In the genomic region with DNA sequence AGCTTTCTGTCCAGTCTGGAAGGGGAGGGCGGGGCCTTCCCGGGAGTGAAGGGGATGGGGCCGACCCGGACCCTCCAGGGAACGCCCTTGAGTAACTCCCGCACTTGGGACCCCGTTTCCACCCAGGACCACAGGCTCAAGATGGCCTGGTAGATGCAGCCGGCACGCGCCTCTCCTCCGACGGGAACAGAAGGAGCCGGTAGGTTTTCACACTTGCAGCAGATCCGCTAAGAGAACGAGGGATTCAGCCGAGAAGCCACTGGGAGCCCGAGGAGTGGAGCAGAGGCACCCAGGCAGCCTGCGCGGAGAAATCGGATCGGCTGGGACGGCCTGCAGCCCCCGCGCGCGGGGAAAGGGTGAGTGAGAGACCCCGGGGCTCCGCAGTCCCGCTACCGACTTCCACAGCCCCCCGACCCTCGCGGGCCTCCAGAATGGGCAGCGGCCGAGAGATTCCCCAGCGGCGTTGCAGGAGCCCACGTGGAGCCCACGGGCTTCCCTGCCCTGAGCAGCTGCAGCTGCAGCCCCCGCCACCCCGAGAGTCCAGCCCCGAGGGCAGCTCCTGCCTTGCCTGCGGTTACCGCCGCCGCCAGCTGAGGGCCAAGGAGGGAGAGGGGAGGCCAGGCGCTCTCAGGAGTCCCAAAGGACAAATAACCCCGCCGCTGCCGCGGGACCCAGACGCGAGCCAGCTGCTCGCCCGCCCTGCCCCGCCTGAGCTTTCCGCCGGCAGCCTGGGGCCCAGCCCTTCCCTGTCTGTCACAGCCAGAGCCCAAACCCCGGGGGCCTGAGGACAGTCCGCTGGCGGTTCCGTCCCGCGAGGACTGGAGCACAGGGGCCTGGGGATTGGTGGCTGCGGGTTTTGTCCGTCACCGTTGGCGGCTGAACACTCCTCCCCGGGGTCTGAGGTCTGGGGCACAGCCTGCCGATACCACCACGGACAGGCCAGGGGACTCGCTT, we compare ENCODE assay signal across 11 cellular contexts. TPM values are rescaled to one million over a fixed set of nuclear protein-coding genes. Genes with fewer than 3 reads are reported as not detected.
A peak's percentile ranks its signal among the peaks of the same experiment; 100 is the strongest.
DNase-seq lines count a peak whose midpoint lies in the region; ATAC-seq, FAIRE-seq and TF ChIP-seq lines count a peak whose summit lies in the region.
"Had no signal": no experiment of that assay in that cellular context is flagged by ENCODE, and none has a peak within 500 bp of the region (broad histone marks: within the 10 kb centered on the region; RNA-seq: fewer than 3 reads in every experiment).

No MANE protein-coding gene starts in this region.

- no peaks in the 10 kb centered on the region for H3K79me2 ChIP-seq in endothelial cell of umbilical vein (ENCODE audit: control insufficient read depth, insufficient read depth, low read length)
- H3K79me2 ChIP-seq in neural progenitor cell (ENCODE audit: low read depth): no peaks in the 10 kb centered on the region

- H3K4me1 Mint-ChIP-seq in neural progenitor cell: no peaks in the 10 kb centered on the region

- H3K27ac ChIP-seq in endothelial cell of umbilical vein (ENCODE audit: insufficient read depth, low read depth, low read length) (no peak overlapping the region), neural progenitor cell (no peak overlapping the region), kidney (ENCODE audit: low read depth in 2 of 2, low read length in 2 of 2) (no peak overlapping the region)
- H3K27ac ChIP-seq: brain microvascular endothelial cell, SK-N-MC had no signal

- H3K4me2 ChIP-seq in endothelial cell of umbilical vein (ENCODE audit: insufficient read depth, low read length) (no peak overlapping the region), neural progenitor cell (peak overlapping the region; percentile 73)

- peaks cover 43% of the 10 kb centered on the region for H3K27me3 Mint-ChIP-seq in neural progenitor cell (ENCODE audit: insufficient read depth, low read depth)

- H3K9me1 ChIP-seq in endothelial cell of umbilical vein (replicated peaks; ENCODE audit: control insufficient read depth, extremely low read depth, insufficient read depth, low read length): no peaks in the 10 kb centered on the region

- H3K9me3 Mint-ChIP-seq in neural progenitor cell: peaks cover 35% of the 10 kb centered on the region

- H3F3A ChIP-seq in neural progenitor cell (ENCODE audit: low read depth): peaks cover 18% of the 10 kb centered on the region

- H3K27me3 ChIP-seq in endothelial cell of umbilical vein (ENCODE audit: control insufficient read depth in 2 of 2, insufficient read depth in 2 of 2, low read length in 2 of 2) (peaks cover 51 to 65% of the 10 kb centered on the region in 2 experiments), neural progenitor cell (peaks cover 66% of the 10 kb centered on the region)

- FAIRE-seq in endothelial cell of umbilical vein (lab: Jason Lieb, UNC) (no peak), kidney (lab: Jason Lieb, UNC) (no peak)

- no peaks in the 10 kb centered on the region for H3K36me3 ChIP-seq in endothelial cell of umbilical vein (ENCODE audit: control insufficient read depth in 2 of 2, extremely low read depth in 1 of 2, insufficient read depth in 2 of 2, low read length in 2 of 2)
- no peaks in the 10 kb centered on the region for H3K36me3 ChIP-seq in neural progenitor cell
- H3K36me3 ChIP-seq in kidney (ENCODE audit: control insufficient read depth in 1 of 2, insufficient read depth in 2 of 2, low read length in 2 of 2): no peaks in the 10 kb centered on the region
- H3K36me3 ChIP-seq: brain microvascular endothelial cell had no signal

- H3K4me1 ChIP-seq in endothelial cell of umbilical vein (ENCODE audit: control insufficient read depth, extremely low read depth, insufficient read depth, low read length): peaks cover 2% of the 10 kb centered on the region
- no peaks in the 10 kb centered on the region for H3K4me1 ChIP-seq in neural progenitor cell
- no peaks in the 10 kb centered on the region for H3K4me1 ChIP-seq in kidney (ENCODE audit: control insufficient read depth in 1 of 2, insufficient read depth in 1 of 2, low read depth in 1 of 2, low read length in 2 of 2)

- H3K4me3 Mint-ChIP-seq in neural progenitor cell: no peak overlapping the region

- DNase-seq in DMS79 (lab: John Stamatoyannopoulos, UW) (peak; percentile 2), NB4 (ENCODE audit: low read depth) (peak; percentile 91), endothelial cell of umbilical vein (ENCODE audit: low read depth, low spot score) (no peak), neural progenitor cell (ENCODE audit: low spot score) (peak; percentile 62), NCI-H226 (no peak), kidney (no peak)
- DNase-seq in activated effector memory CD4-positive, alpha-beta T cell treated with anti-CD3 and anti-CD28 coated beads, Interleukin-2, amount 50 U/mL, for 16 hours: no peak
- DNase-seq: brain microvascular endothelial cell, NCI-H1048 had no signal

- H2AFZ ChIP-seq in endothelial cell of umbilical vein (ENCODE audit: low read depth, low read length) (no peak overlapping the region), neural progenitor cell (replicated peaks) (peak overlapping the region; percentile 98)

- no peak for ATAC-seq in HG03342 (IDR thresholded peaks at IDR 0.05; ENCODE audit: unreplicated experiment)

- H4K20me1 ChIP-seq in endothelial cell of umbilical vein (replicated peaks; ENCODE audit: control insufficient read depth, extremely low read depth, insufficient read depth, low read length) (no peaks in the 10 kb centered on the region), neural progenitor cell (ENCODE audit: low read depth) (no peaks in the 10 kb centered on the region)

- BruUV-seq in endothelial cell of umbilical vein (replicated peaks; lab: Mats Ljungman, UMichigan): no TSS peak

- H3K27ac Mint-ChIP-seq in neural progenitor cell: no peak overlapping the region

- dilution Hi-C loops in endothelial cell of umbilical vein (cut with MboI; ENCODE audit: extremely low pct_ligation_motif_present, low sequenced_read_pairs): no loop called here

- H3K36me3 Mint-ChIP-seq in neural progenitor cell: peaks cover 9% of the 10 kb centered on the region

- POLR2A ChIA-PET in endothelial cell of umbilical vein (lab: Charles Lee): no interaction called here

- TF ChIP-seq CTCF in NB4 (IDR thresholded peaks at IDR 0.05; ENCODE audit: low read depth, low read length) (no peak), endothelial cell of umbilical vein (IDR thresholded peaks at IDR 0.05; ENCODE audit: extremely low read depth in 1 of 2, insufficient read depth in 1 of 2, low read depth in 1 of 2, low read length in 2 of 2) (no peak), neural progenitor cell (IDR thresholded peaks at IDR 0.05) (peak; percentile 12), kidney (IDR thresholded peaks at IDR 0.05; ENCODE audit: borderline replicate concordance, extremely low read depth, insufficient read depth) (no peak)

- H3K9ac ChIP-seq in endothelial cell of umbilical vein (replicated peaks; ENCODE audit: extremely low read depth, insufficient read depth, low read length) (no peak overlapping the region), neural progenitor cell (no peak overlapping the region), kidney (ENCODE audit: low read length in 2 of 2) (no peak overlapping the region)

- CTCF ChIA-PET in endothelial cell of umbilical vein (lab: Charles Lee): interaction anchor here (0.7 to 2.4 kb wide), 4 partner anchors 9 to 17 kb away, joined by 3 to 8 read pairs (median 4); no protein-coding TSS in a partner anchor

- TF ChIP-seq POLR2A in NB4 (IDR thresholded peaks at IDR 0.05; ENCODE audit: extremely low read depth, insufficient read length) (no peak), endothelial cell of umbilical vein (IDR thresholded peaks at IDR 0.05; ENCODE audit: low read depth, low read length) (no peak)

- H3K4me3 ChIP-seq in NB4 (ENCODE audit: low read depth, low read length) (peak overlapping the region; percentile 32), endothelial cell of umbilical vein (replicated peaks in 1 of 3; ENCODE audit: insufficient read depth in 1 of 3, low read depth in 1 of 3, low read length in 3 of 3) (no peak overlapping the region), neural progenitor cell (peak overlapping the region; percentile 39), kidney (ENCODE audit: low read length in 2 of 2) (no peak overlapping the region)
- H3K4me3 ChIP-seq: SK-N-MC had no signal

- H3K9me3 ChIP-seq in endothelial cell of umbilical vein (replicated peaks; ENCODE audit: control insufficient read depth, insufficient read depth, low read length) (peaks cover 3% of the 10 kb centered on the region), neural progenitor cell (ENCODE audit: low read depth) (no peaks in the 10 kb centered on the region), kidney (ENCODE audit: control insufficient read depth in 1 of 2, low read length in 2 of 2) (peaks cover 3 to 10% of the 10 kb centered on the region in 2 donors)

- intact Hi-C loops in endothelial cell of umbilical vein (cut with micrococcal nuclease) (loop anchor here (10.0 kb wide), 1 partner anchor 405 kb away; the partner anchor contains the start of gene ACHE), kidney (cut with DNase I) (no loop called here)

TF ChIP-seq in endothelial cell of umbilical vein, 7 proteins besides CTCF, POLR2A, EP300 and RAD21 (continues in another document):
- peak; percentile 88 for TF ChIP-seq EZH2 (IDR thresholded peaks at IDR 0.05; ENCODE audit: borderline replicate concordance, low read depth, low read length, severe bottlenecking)

RNA-seq across cellular contexts. Expression of gene IFT22, which starts 21.8 kb away (rescaled TPM):
- total RNA-seq in endothelial cell of umbilical vein (26.1 and 28.7 TPM in 2 replicates), neural progenitor cell (ENCODE audit: low replicate concordance) (25.5 and 30.1 TPM in 2 replicates), kidney (42.5 TPM)
- polyA plus RNA-seq in endothelial cell of umbilical vein (26.0 and 26.3 TPM in 2 replicates), kidney (ENCODE audit: insufficient read depth, low read depth, low replicate concordance) (92.7 TPM)
- polyA plus RNA-seq in endothelial cell of umbilical vein (2011; cell fraction: cytosol; rRNA removed): 40.6 and 44.9 TPM in 2 replicates
- polyA plus RNA-seq in endothelial cell of umbilical vein (2011; cell fraction: nucleus; rRNA removed): 11.2 and 13.4 TPM in 2 replicates
- 32.5 and 38.1 TPM in 2 replicates for polyA plus RNA-seq in endothelial cell of umbilical vein (2012)
- polyA minus RNA-seq in endothelial cell of umbilical vein: 28.7 and 30.3 TPM in 2 replicates
- 13.5 TPM for polyA minus RNA-seq in endothelial cell of umbilical vein (2011; cell fraction: cytosol; rRNA and poly(A)+ RNA removed)
- 4.4 and 5.5 TPM in 2 replicates for polyA minus RNA-seq in endothelial cell of umbilical vein (2011; cell fraction: nucleus; rRNA and poly(A)+ RNA removed)

RNA-seq across cellular contexts. Expression of gene FIS1, which starts 54.9 kb away (rescaled TPM):
- total RNA-seq in endothelial cell of umbilical vein (132 and 187 TPM in 2 replicates), neural progenitor cell (ENCODE audit: low replicate concordance) (92.2 and 120 TPM in 2 replicates), kidney (180 TPM)
- polyA plus RNA-seq in endothelial cell of umbilical vein (330 and 346 TPM in 2 replicates), kidney (ENCODE audit: insufficient read depth, low read depth, low replicate concordance) (472 TPM)
- polyA plus RNA-seq in endothelial cell of umbilical vein (2011; cell fraction: cytosol; rRNA removed): 465 and 499 TPM in 2 replicates
- polyA plus RNA-seq in endothelial cell of umbilical vein (2011; cell fraction: nucleus; rRNA removed): 220 and 231 TPM in 2 replicates
- polyA plus RNA-seq in endothelial cell of umbilical vein (2012): 175 and 182 TPM in 2 replicates
- polyA minus RNA-seq in endothelial cell of umbilical vein: 98.4 and 129 TPM in 2 replicates
- polyA minus RNA-seq in endothelial cell of umbilical vein (2011; cell fraction: cytosol; rRNA and poly(A)+ RNA removed): 35.8 TPM
- polyA minus RNA-seq in endothelial cell of umbilical vein (2011; cell fraction: nucleus; rRNA and poly(A)+ RNA removed): 25.9 and 31.1 TPM in 2 replicates

Comparison
In these comparisons a context has a peak if more than half of its experiments do, and no peak if none do; other contexts are left out.
1. DNase-seq: peak in DMS79 (single experiment), NB4 (single experiment) and neural progenitor cell (single experiment); none in endothelial cell of umbilical vein (single experiment), NCI-H226 (single experiment), activated effector memory CD4-positive, alpha-beta T cell treated with anti-CD3 and anti-CD28 coated beads, Interleukin-2, amount 50 U/mL, for 16 hours (single experiment) and kidney (single experiment).
2. H3K4me3 ChIP-seq: peak in NB4 (single experiment) and neural progenitor cell (single experiment); none in endothelial cell of umbilical vein (0 of 3) and kidney (0 of 2).